In genomic region chr2:237691200-237691907, GRCh38 we compare ENCODE assay signal across 8 cellular contexts.
A peak's percentile ranks its signal among the peaks of the same experiment; 100 is the strongest.
DNase-seq lines count a peak whose midpoint lies in the region; ATAC-seq and TF ChIP-seq lines count a peak whose summit lies in the region.

No MANE protein-coding gene starts in this region.

- peaks cover 4% of the 10 kb centered on the region for H3K36me3 ChIP-seq in NT2/D1 (ENCODE audit: insufficient read depth, insufficient read length, low read length)
- H3K36me3 ChIP-seq in mucosa of descending colon (ENCODE audit: low read depth), result no peaks in the 10 kb centered on the region
- H3K36me3 ChIP-seq in aorta (ENCODE audit: control insufficient read depth in 1 of 2, insufficient read depth in 2 of 2, low read length in 1 of 2), result no peaks in the 10 kb centered on the region

- intact Hi-C loops in mucosa of descending colon (cut with DNase I, micrococcal nuclease), result no loop called here
- intact Hi-C loops in aorta (cut with DNase I), result loop anchor here in 1 of 2 donors (2.0 kb wide), 1 partner anchor 97 kb away; no protein-coding TSS in a partner anchor

- 14 to 18% methylated on average over 38 to 70 of the region's 70 CpGs for WGBS in aorta, 2 donors

- H3K27me3 ChIP-seq in NT2/D1 (ENCODE audit: insufficient read depth, insufficient read length), result peaks cover 12% of the 10 kb centered on the region
- H3K27me3 ChIP-seq in aorta (ENCODE audit: control insufficient read depth in 1 of 2, insufficient read depth in 2 of 2, low read length in 1 of 2), result no peaks in the 10 kb centered on the region

- DNase-seq in NT2/D1 (ENCODE audit: low read depth, low spot score) (no peak), coronary artery (ENCODE audit: low spot score) (no peak), mucosa of descending colon (peak; percentile 63 to 99 (median 79)), aorta (peak in 1 of 2 donors; percentile 85), HuH-7.5 (ENCODE audit: low spot score) (no peak), pons (ENCODE audit: low spot score) (no peak)

- H3K9me3 ChIP-seq in NT2/D1 (ENCODE audit: insufficient read depth, low read length), result peaks cover 4% of the 10 kb centered on the region; the same call in 1 of the 2 replicates
- no peaks in the 10 kb centered on the region for H3K9me3 ChIP-seq in mucosa of descending colon
- no peaks in the 10 kb centered on the region for H3K9me3 ChIP-seq in aorta (ENCODE audit: control insufficient read depth, low read length)

- H3K4me1 ChIP-seq in NT2/D1 (ENCODE audit: insufficient read depth, insufficient read length) (peaks cover 12% of the 10 kb centered on the region), mucosa of descending colon (ENCODE audit: low read depth) (peaks cover 67% of the 10 kb centered on the region), aorta (ENCODE audit: control insufficient read depth in 1 of 2, insufficient read depth in 2 of 2, low read length in 2 of 2) (peaks cover 3 to 8% of the 10 kb centered on the region in 2 donors)

- H3K9ac ChIP-seq in NT2/D1 (ENCODE audit: insufficient read length, low read depth), result peak overlapping the region; percentile 87

- H3K27ac ChIP-seq in coronary artery (peak overlapping the region; percentile 85 to 97), aorta (ENCODE audit: low read depth in 1 of 2, low read length in 2 of 2) (peak overlapping the region; percentile 59 to 81)

- TF ChIP-seq CTCF in coronary artery (IDR thresholded peaks at IDR 0.05), result no peak
- no peak for TF ChIP-seq CTCF in mucosa of descending colon (IDR thresholded peaks at IDR 0.05)

- H3K4me3 ChIP-seq in NT2/D1 (ENCODE audit: insufficient read length, low read depth) (peak overlapping the region; percentile 76), coronary artery (peak overlapping the region; percentile 92), mucosa of descending colon (peak overlapping the region; percentile 70), aorta (ENCODE audit: low read length in 2 of 2) (peak overlapping the region; percentile 11 to 57)

- ATAC-seq in GM18867 (IDR thresholded peaks at IDR 0.05; ENCODE audit: unreplicated experiment), result peak; percentile 40
- ATAC-seq in HG02610 (IDR thresholded peaks at IDR 0.05; ENCODE audit: unreplicated experiment), result peak; percentile 32
- peak; percentile 16 for ATAC-seq in mucosa of descending colon
- peak; percentile 0 for ATAC-seq in aorta (ENCODE audit: low FRiP score)

Comparison
In these comparisons a context has a peak if more than half of its experiments do, and no peak if none do; other contexts are left out.
1. DNase-seq: peak in mucosa of descending colon (3 of 3); none in NT2/D1 (single experiment), coronary artery (single experiment), HuH-7.5 (single experiment) and pons (single experiment).
2. H3K4me3 ChIP-seq: peak in every context shown above with its lines; median percentile 92 in coronary artery; 76 in NT2/D1; 70 in mucosa of descending colon; 34 in aorta.
3. Peak in every context shown above with its lines, with median percentiles within 50 percentile points of each other: ATAC-seq.